ENCODE assay signal across 6 cellular contexts in genomic region chr13:20876795-20877194, GRCh38. TPM values are rescaled to one million over a fixed set of nuclear protein-coding genes. Genes with fewer than 3 reads are reported as not detected.
A peak's percentile ranks its signal among the peaks of the same experiment; 100 is the strongest.
DNase-seq lines count a peak whose midpoint lies in the region; ATAC-seq, FAIRE-seq and TF ChIP-seq lines count a peak whose summit lies in the region.
"Not testable (repeated sequence)": the region's sequence is repeated elsewhere in the genome, so short reads cannot be mapped to it uniquely, and the experiment has no call there.

No MANE protein-coding gene starts in this region.

- H2BK120ac ChIP-seq in IMR-90 (ENCODE audit: low read depth, low read length): not testable (repeated sequence)

- not testable (repeated sequence) for H4K20me1 ChIP-seq in IMR-90 (ENCODE audit: insufficient read depth, low read length); HepG2 (ENCODE audit: insufficient read depth, low read length)

- H3K4me1 Mint-ChIP-seq in activated CD8-positive, alpha-beta T cell treated with anti-CD3 and anti-CD28 coated beads for 36 hours (ENCODE audit: low read depth): peaks cover 44% of the 10 kb centered on the region
- H3K4me1 Mint-ChIP-seq in stimulated activated memory B cell treated with anti-CD40 and anti-IgM and Interleukin-4, amounts not matched to agents 10 μg/mL and 1 μg/mL and 100 μg/mL, for 72 hours: peaks cover 69% of the 10 kb centered on the region

- not testable (repeated sequence) for H2AFZ ChIP-seq in IMR-90 (replicated peaks; ENCODE audit: low read length, poor library complexity); HepG2 (ENCODE audit: low read length)

- not testable (repeated sequence) for H3K23ac ChIP-seq in IMR-90 (ENCODE audit: low read depth, low read length)

- not testable (repeated sequence) for FAIRE-seq in A549 (lab: Jason Lieb, UNC); HepG2 (lab: Jason Lieb, UNC)

- H2BK20ac ChIP-seq in IMR-90 (ENCODE audit: low read depth, low read length): not testable (repeated sequence)

- not testable (repeated sequence) for TF ChIP-seq CTCF in A549 (IDR thresholded peaks at IDR 0.05); IMR-90 (conservative IDR thresholded peaks at IDR 0.05; ENCODE audit: low read depth, low read length); activated CD8-positive, alpha-beta T cell treated with anti-CD3 and anti-CD28 coated beads for 36 hours (IDR thresholded peaks at IDR 0.05); HepG2 (CRISPR knock-in tag; IDR thresholded peaks at IDR 0.05)

- H3K4me3 ChIP-seq in A549; IMR-90 (ENCODE audit: insufficient read depth, low read depth, low read length); HepG2 (replicated peaks in 1 of 3; ENCODE audit: insufficient read depth in 1 of 3, low read depth in 2 of 3, low read length in 3 of 3): not testable (repeated sequence)

- H2AK9ac ChIP-seq in IMR-90 (replicated peaks; ENCODE audit: low read depth, low read length, poor library complexity): not testable (repeated sequence)

- not testable (repeated sequence) for H3K27me3 ChIP-seq in IMR-90 (ENCODE audit: control insufficient read depth, insufficient read depth, low read length); HepG2 (ENCODE audit: control insufficient read depth in 1 of 2, insufficient read depth in 2 of 2, low read length in 2 of 2)

- not testable (repeated sequence) for TF ChIP-seq POLR2A in A549 (IDR thresholded peaks at IDR 0.05; ENCODE audit: low read length); IMR-90 (IDR thresholded peaks at IDR 0.05; ENCODE audit: low read depth, low read length); erythroblast (IDR thresholded peaks at IDR 0.05; ENCODE audit: low read length); HepG2 (IDR thresholded peaks at IDR 0.05; ENCODE audit: insufficient read depth in 1 of 2, low read depth in 2 of 2, low read length in 2 of 2)

- POLR2A ChIA-PET in A549 (lab: Yijun Ruan, JAX); IMR-90 (lab: Charles Lee; ENCODE audit: unreplicated experiment); activated CD8-positive, alpha-beta T cell treated with anti-CD3 and anti-CD28 coated beads for 36 hours (lab: Charles Lee); HepG2 (lab: Yijun Ruan, JAX): not testable (repeated sequence)

- not testable (repeated sequence) for H3K27me3 Mint-ChIP-seq in activated CD8-positive, alpha-beta T cell treated with anti-CD3 and anti-CD28 coated beads for 36 hours; stimulated activated memory B cell treated with anti-CD40 and anti-IgM and Interleukin-4, amounts not matched to agents 10 μg/mL and 1 μg/mL and 100 μg/mL, for 72 hours

- not testable (repeated sequence) for H4K8ac ChIP-seq in IMR-90 (ENCODE audit: low read depth in 2 of 2, low read length in 2 of 2)

- H3K79me1 ChIP-seq in IMR-90 (ENCODE audit: low read depth in 1 of 2, low read length in 2 of 2): peaks cover 33 to 45% of the 10 kb centered on the region in 2 experiments

- BruUV-seq in IMR-90 (replicated peaks; lab: Mats Ljungman, UMichigan); HepG2 (replicated peaks; lab: Mats Ljungman, UMichigan): not testable (repeated sequence)

- H3K27ac ChIP-seq in A549; IMR-90 (ENCODE audit: insufficient read depth, low read length); HepG2 (ENCODE audit: extremely low read length, insufficient read depth, low read length): not testable (repeated sequence)

- not testable (repeated sequence) for H3K14ac ChIP-seq in IMR-90 (replicated peaks; ENCODE audit: low read depth, low read length)

- H3K9ac ChIP-seq in IMR-90 (ENCODE audit: low read depth, low read length); HepG2 (ENCODE audit: insufficient read depth, low read depth, low read length): not testable (repeated sequence)

- peaks cover 91% of the 10 kb centered on the region for H3K79me2 ChIP-seq in HepG2 (ENCODE audit: insufficient read depth, low read length)

- not testable (repeated sequence) for H3K36me3 ChIP-seq in IMR-90 (ENCODE audit: control insufficient read depth, insufficient read depth, low read length); HepG2 (replicated peaks in 1 of 2; ENCODE audit: control insufficient read depth in 1 of 2, insufficient read depth in 2 of 2, low read length in 2 of 2)

- not testable (repeated sequence) for TF ChIP-seq RAD21 in A549 (conservative IDR thresholded peaks at IDR 0.05 in 1 of 2, IDR thresholded peaks at IDR 0.05 in 1 of 2); IMR-90 (IDR thresholded peaks at IDR 0.05; ENCODE audit: low read length); HepG2 (CRISPR knock-in tag; IDR thresholded peaks at IDR 0.05)

- H3K27ac Mint-ChIP-seq in activated CD8-positive, alpha-beta T cell treated with anti-CD3 and anti-CD28 coated beads for 36 hours: peak overlapping the region; percentile 66
- peak overlapping the region; percentile 34 for H3K27ac Mint-ChIP-seq in stimulated activated memory B cell treated with anti-CD40 and anti-IgM and Interleukin-4, amounts not matched to agents 10 μg/mL and 1 μg/mL and 100 μg/mL, for 72 hours

- DNase-seq in A549 (ENCODE audit: low read depth in 1 of 2, low spot score in 1 of 2); IMR-90; activated CD8-positive, alpha-beta T cell treated with anti-CD3 and anti-CD28 coated beads for 36 hours; HepG2 (ENCODE audit: low spot score): not testable (repeated sequence)
- DNase-seq in erythroblast (lab: John Stamatoyannopoulos, UW): peak; percentile 19 to 20

- CTCF ChIA-PET in A549 (lab: Yijun Ruan, JAX): interaction anchor here (1.2 kb wide), 1 partner anchor 48 kb away, joined by 5 read pairs; no protein-coding TSS in a partner anchor
- CTCF ChIA-PET in IMR-90 (lab: Yijun Ruan, JAX); activated CD8-positive, alpha-beta T cell treated with anti-CD3 and anti-CD28 coated beads for 36 hours (lab: Charles Lee); HepG2 (lab: Yijun Ruan, JAX; ENCODE audit: low intra/inter-chr PET ratio, low total read pairs): not testable (repeated sequence)

- not testable (repeated sequence) for H3K9me3 ChIP-seq in A549; IMR-90 (ENCODE audit: control insufficient read depth, insufficient read depth, low read length); HepG2 (ENCODE audit: low read length)

- dilution Hi-C loops in IMR-90 (cut with HindIII; ENCODE audit: low sequenced_read_pairs, unreplicated experiment): not testable (repeated sequence)

- H3K4me3 Mint-ChIP-seq in activated CD8-positive, alpha-beta T cell treated with anti-CD3 and anti-CD28 coated beads for 36 hours; stimulated activated memory B cell treated with anti-CD40 and anti-IgM and Interleukin-4, amounts not matched to agents 10 μg/mL and 1 μg/mL and 100 μg/mL, for 72 hours: not testable (repeated sequence)

- H2AK5ac ChIP-seq in IMR-90 (ENCODE audit: low read depth, low read length): not testable (repeated sequence)

- not testable (repeated sequence) for H4K91ac ChIP-seq in IMR-90 (ENCODE audit: insufficient read depth, low read depth, low read length)

- not testable (repeated sequence) for H3K18ac ChIP-seq in IMR-90 (ENCODE audit: low read depth, low read length)

- WGBS in A549 (ENCODE audit: missing lambda C conversion rate): 97% methylated on average over 5 of the region's 5 CpGs
- WGBS in IMR-90 (ENCODE audit: extremely low coverage in 2 of 2, insufficient read length in 1 of 2), 2 experiments: no CpG with 5 or more reads among the region's 5 CpGs
- WGBS in HepG2 (ENCODE audit: low lambda C conversion rate): 95% methylated on average over 5 of the region's 5 CpGs

- H3K4ac ChIP-seq in IMR-90 (ENCODE audit: low read depth, low read length): not testable (repeated sequence)

- ATAC-seq in A549; IMR-90 (ENCODE audit: low read depth); activated CD8-positive, alpha-beta T cell treated with anti-CD3 and anti-CD28 coated beads for 36 hours; HepG2; stimulated activated memory B cell treated with anti-CD40 and anti-IgM and Interleukin-4, amounts not matched to agents 10 μg/mL and 1 μg/mL and 100 μg/mL, for 72 hours: not testable (repeated sequence)

- H3K9me3 Mint-ChIP-seq in activated CD8-positive, alpha-beta T cell treated with anti-CD3 and anti-CD28 coated beads for 36 hours; stimulated activated memory B cell treated with anti-CD40 and anti-IgM and Interleukin-4, amounts not matched to agents 10 μg/mL and 1 μg/mL and 100 μg/mL, for 72 hours: not testable (repeated sequence)

- H2BK5ac ChIP-seq in IMR-90 (ENCODE audit: low read depth, low read length, poor library complexity, severe bottlenecking): not testable (repeated sequence)

- H3K9me1 ChIP-seq in IMR-90 (ENCODE audit: insufficient read depth, low read length): not testable (repeated sequence)

- H2BK15ac ChIP-seq in IMR-90 (ENCODE audit: low read depth, low read length): not testable (repeated sequence)

- not testable (repeated sequence) for H3K4me1 ChIP-seq in A549; IMR-90 (ENCODE audit: control insufficient read depth, insufficient read depth, low read length)
- H3K4me1 ChIP-seq in HepG2 (ENCODE audit: insufficient read depth, low read length): peaks cover 29% of the 10 kb centered on the region

- not testable (repeated sequence) for H3K4me2 ChIP-seq in A549; IMR-90 (ENCODE audit: low read depth, low read length); HepG2 (ENCODE audit: low read depth, low read length)

- TF ChIP-seq EP300 in A549 (IDR thresholded peaks at IDR 0.05); HepG2 (IDR thresholded peaks at IDR 0.05; ENCODE audit: low read depth in 2 of 2, low read length in 2 of 2); HepG2 (CRISPR knock-in tag; IDR thresholded peaks at IDR 0.05; ENCODE audit: borderline replicate concordance): not testable (repeated sequence)

- not testable (repeated sequence) for H4K5ac ChIP-seq in IMR-90 (ENCODE audit: low read depth, low read length)

- intact Hi-C loops in IMR-90 (cut with micrococcal nuclease); activated CD8-positive, alpha-beta T cell treated with anti-CD3 and anti-CD28 coated beads for 36 hours (cut with micrococcal nuclease); HepG2 (cut with micrococcal nuclease; ENCODE audit: unreplicated experiment): not testable (repeated sequence)

- peaks cover 22% of the 10 kb centered on the region for H3K36me3 Mint-ChIP-seq in activated CD8-positive, alpha-beta T cell treated with anti-CD3 and anti-CD28 coated beads for 36 hours (ENCODE audit: low read depth)
- peaks cover 34% of the 10 kb centered on the region for H3K36me3 Mint-ChIP-seq in stimulated activated memory B cell treated with anti-CD40 and anti-IgM and Interleukin-4, amounts not matched to agents 10 μg/mL and 1 μg/mL and 100 μg/mL, for 72 hours

- not testable (repeated sequence) for H3K56ac ChIP-seq in IMR-90 (ENCODE audit: extremely low read depth, insufficient read depth, low read length)

- in situ Hi-C loops in IMR-90 (cut with MboI; ENCODE audit: low sequenced_read_pairs); HepG2 (cut with HindIII; ENCODE audit: extremely low pct_ligation_motif_present, low pct_unique_long_range_greater_than_20kb): not testable (repeated sequence)

RNA-seq across cellular contexts. Expression of gene XPO4, which starts 25.8 kb away (rescaled TPM):
- polyA plus RNA-seq in A549 (2011; rRNA removed): 13.8 and 16.6 TPM in 2 replicates
- polyA plus RNA-seq in A549 (2012; cell fraction: cytosol; rRNA removed): 2.9 and 3.3 TPM in 2 replicates
- polyA plus RNA-seq in A549 (2012; cell fraction: nucleus; rRNA removed): 3.0 and 5.0 TPM in 2 replicates
- polyA plus RNA-seq in A549 (2017; fragmentation: RNase III; extraction: RNeasy Plus Mini Kit Qiagen cat#74134 plus additional on column Dnase treatment): 7.3 to 8.6 TPM (median 7.7 TPM) in 3 replicates
- 12.6 and 13.4 TPM in 2 replicates for polyA minus RNA-seq in A549 (2011; rRNA and poly(A)+ RNA removed)
- total RNA-seq in IMR-90 (2012; rRNA removed): 21.1 and 25.3 TPM in 2 replicates
- polyA plus RNA-seq in IMR-90 (2012; rRNA removed): 3.8 and 5.0 TPM in 2 replicates
- 0.67 and 0.95 TPM in 2 replicates for polyA plus RNA-seq in IMR-90 (2012; cell fraction: cytosol; rRNA removed)
- 1.1 and 10.1 TPM in 2 replicates for polyA plus RNA-seq in IMR-90 (2012; cell fraction: nucleus; rRNA removed; ENCODE audit: low replicate concordance)
- total RNA-seq in activated CD8-positive, alpha-beta T cell treated with anti-CD3 and anti-CD28 coated beads for 36 hours: 10 to 100 TPM; 26.6 to 28.0 TPM
- 24.8 and 41.5 TPM in 2 replicates for total RNA-seq in HepG2 (2016; rRNA removed; fragmentation: Illumina TruSeq; extraction: Trizol)
- 8.7 TPM in 2 replicates for total RNA-seq in HepG2 (2016; cell fraction: cytosol; rRNA removed; fragmentation: Illumina TruSeq; extraction: Trizol; ENCODE audit: low read depth)
- 24.4 and 40.6 TPM in 2 replicates for total RNA-seq in HepG2 (2016; cell fraction: insoluble cytoplasmic fraction; rRNA removed; fragmentation: Illumina TruSeq; extraction: Trizol)
- 17.5 and 20.5 TPM in 2 replicates for total RNA-seq in HepG2 (2016; cell fraction: membrane; rRNA removed; fragmentation: Illumina TruSeq; extraction: Trizol)
- 36.7 and 39.7 TPM in 2 replicates for total RNA-seq in HepG2 (2016; cell fraction: nucleus; rRNA removed; fragmentation: Illumina TruSeq; extraction: Trizol)
- polyA plus RNA-seq in HepG2 (2011; rRNA removed): 7.0 and 8.4 TPM in 2 replicates
- polyA plus RNA-seq in HepG2 (2011; cell fraction: cytosol; rRNA removed): 3.0 and 4.8 TPM in 2 replicates
- 7.7 and 8.5 TPM in 2 replicates for polyA plus RNA-seq in HepG2 (2011; cell fraction: nucleus; rRNA removed)
- polyA plus RNA-seq in HepG2 (2012): 7.8 and 8.5 TPM in 2 replicates
- 1.9 and 2.1 TPM in 2 replicates for polyA plus RNA-seq in HepG2 (2016; cell fraction: cytosol; fragmentation: Illumina TruSeq; extraction: Trizol; ENCODE audit: low read depth)
- polyA plus RNA-seq in HepG2 (2016; cell fraction: insoluble cytoplasmic fraction; fragmentation: Illumina TruSeq; extraction: Trizol; ENCODE audit: low read depth): 17.3 and 18.6 TPM in 2 replicates
- 4.7 and 5.9 TPM in 2 replicates for polyA plus RNA-seq in HepG2 (2016; cell fraction: membrane; fragmentation: Illumina TruSeq; extraction: Trizol; ENCODE audit: low read depth)
- polyA plus RNA-seq in HepG2 (2016; cell fraction: nucleus; fragmentation: Illumina TruSeq; extraction: Trizol; ENCODE audit: insufficient read depth, low read depth): 21.7 and 22.1 TPM in 2 replicates
- polyA minus RNA-seq in HepG2 (2011; rRNA and poly(A)+ RNA removed; ENCODE audit: low replicate concordance): 9.7 and 16.9 TPM in 2 replicates
- polyA minus RNA-seq in HepG2 (2011; cell fraction: cytosol; rRNA and poly(A)+ RNA removed): 14.7 and 15.0 TPM in 2 replicates
- polyA minus RNA-seq in HepG2 (2011; cell fraction: nucleus; rRNA and poly(A)+ RNA removed): 33.3 and 38.0 TPM in 2 replicates
